Comparison of ENCODE assay signal across 11 cellular contexts in the genomic region with DNA sequence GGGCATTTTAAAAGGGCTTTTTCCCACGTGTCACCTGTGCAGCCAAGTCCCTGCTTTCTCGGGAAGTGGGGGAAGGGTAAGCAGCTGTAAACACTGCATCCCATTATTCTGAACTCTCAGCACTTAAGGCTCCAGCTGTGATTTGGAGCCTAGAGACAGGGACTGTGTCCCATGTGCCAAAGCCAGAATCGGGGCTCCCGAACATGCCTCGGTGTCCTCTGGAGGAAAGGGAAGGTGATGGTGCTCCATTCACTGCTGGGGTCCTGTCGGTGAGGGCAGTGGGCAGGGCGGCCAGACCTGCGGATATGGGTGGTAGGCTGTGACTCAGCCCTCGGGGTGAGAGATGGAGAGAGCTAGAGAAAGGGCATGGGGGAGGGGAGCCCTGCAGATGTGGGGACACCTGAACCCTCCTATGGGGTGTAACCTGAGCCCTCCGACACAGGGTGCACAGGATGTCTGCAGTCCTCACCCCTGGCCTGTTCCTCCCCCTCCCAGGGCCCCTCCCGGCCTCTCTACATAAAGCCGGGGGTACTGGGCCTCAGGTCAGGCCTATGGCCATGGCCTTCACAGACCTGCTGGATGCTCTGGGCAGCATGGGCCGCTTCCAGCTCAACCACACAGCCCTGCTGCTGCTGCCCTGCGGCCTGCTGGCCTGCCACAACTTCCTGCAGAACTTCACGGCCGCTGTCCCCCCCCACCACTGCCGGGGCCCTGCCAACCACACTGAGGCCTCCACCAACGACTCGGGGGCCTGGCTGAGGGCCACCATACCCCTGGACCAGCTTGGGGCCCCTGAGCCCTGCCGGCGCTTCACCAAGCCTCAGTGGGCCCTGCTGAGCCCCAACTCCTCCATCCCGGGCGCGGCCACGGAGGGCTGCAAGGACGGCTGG. TPM values are rescaled to one million over a fixed set of nuclear protein-coding genes. Genes with fewer than 3 reads are reported as not detected.
DNase-seq lines count a peak whose midpoint lies in the region; ATAC-seq, FAIRE-seq and TF ChIP-seq lines count a peak whose summit lies in the region.
"Had no signal": no experiment of that assay in that cellular context is flagged by ENCODE, and none has a peak within 500 bp of the region (broad histone marks: within the 10 kb centered on the region; RNA-seq: fewer than 3 reads in every experiment).

No MANE protein-coding gene starts in this region.

- no peaks in the 10 kb centered on the region for H3K79me2 ChIP-seq in GM12878 (ENCODE audit: control insufficient read depth, insufficient read depth, low read length)

- 30% methylated on average over 26 of the region's 26 CpGs for WGBS in GM12878 (ENCODE audit: insufficient coverage, insufficient replicate concordance, low lambda C conversion rate, missing lambda C conversion rate)

- DNase-seq in GF-D8 (lab: John Stamatoyannopoulos, UW) (peak; percentile 81), MV-4-11 (lab: John Stamatoyannopoulos, UW) (peak; percentile 73), GM12878 (ENCODE audit: low read depth, low spot score) (no peak), neural crest cell (ENCODE audit: low read depth, low spot score) (no peak), NCI-H2196 (lab: John Stamatoyannopoulos, UW; ENCODE audit: unreplicated experiment) (no peak)
- DNase-seq: HCEC 1CT, T1000 had no signal

- no TSS peak for BruUV-seq in GM12878 (replicated peaks; lab: Mats Ljungman, UMichigan)

- no peaks in the 10 kb centered on the region for H3K27me3 ChIP-seq in GM12878 (replicated peaks in 1 of 2; ENCODE audit: control insufficient read depth in 2 of 2, insufficient read depth in 2 of 2, low read length in 1 of 2)
- H3K27me3 ChIP-seq: sigmoid colon had no signal

- no peak for TF ChIP-seq CTCF in GM12878 (IDR thresholded peaks at IDR 0.05 in 2 of 3, conservative IDR thresholded peaks at IDR 0.05 in 1 of 3; ENCODE audit: control insufficient read depth in 2 of 3, extremely low read depth in 1 of 3, insufficient read depth in 1 of 3, low read depth in 3 of 3, low read length in 3 of 3)
- no peak for TF ChIP-seq CTCF in neural crest cell (conservative IDR thresholded peaks at IDR 0.05)

- RAD21 ChIA-PET in GM12878 (lab: Charles Lee; ENCODE audit: unreplicated experiment), result no interaction called here

- no peaks in the 10 kb centered on the region for H3K9me3 Mint-ChIP-seq in neural crest cell

- SMC1A ChIA-PET in GM12878 (lab: Charles Lee; ENCODE audit: uncharacterized antibody, unreplicated experiment), result interaction anchor here (0.7 kb wide), 1 partner anchor 138 kb away, joined by 3 read pairs; no protein-coding TSS in a partner anchor

- no peak overlapping the region for H3K27ac ChIP-seq in GM12878 (ENCODE audit: control insufficient read depth, insufficient read depth)
- H3K27ac ChIP-seq: sigmoid colon had no signal

- H3K27ac Mint-ChIP-seq in neural crest cell (ENCODE audit: unreplicated experiment), result peak overlapping the region; percentile 57

- ATAC-seq in GM12878, result peak; percentile 42
- no peak for ATAC-seq in GM19035 (IDR thresholded peaks at IDR 0.05; ENCODE audit: unreplicated experiment)
- ATAC-seq in GM19467 (IDR thresholded peaks at IDR 0.05; ENCODE audit: unreplicated experiment), result no peak

- H2AFZ ChIP-seq in GM12878 (ENCODE audit: control insufficient read depth, low read depth, low read length), result no peak overlapping the region

- POLR2A ChIA-PET in GM12878 (lab: Charles Lee), result interaction anchor here (0.5 kb wide), 1 partner anchor 89 kb away, joined by 4 read pairs; no protein-coding TSS in a partner anchor

- CTCF ChIA-PET in GM12878 (lab: Yijun Ruan, JAX), result interaction anchor here (1.1 kb wide), 1 partner anchor 138 kb away, joined by 4 read pairs; no protein-coding TSS in a partner anchor

- in situ Hi-C loops in GM12878 (cut with MboI), result no loop called here

- no peaks in the 10 kb centered on the region for H3K27me3 Mint-ChIP-seq in neural crest cell (ENCODE audit: low read depth)

- no peak for TF ChIP-seq POLR2A in GM12878 (IDR thresholded peaks at IDR 0.05; ENCODE audit: low read depth, low read length)

- no peaks in the 10 kb centered on the region for H3K36me3 Mint-ChIP-seq in neural crest cell (ENCODE audit: low read depth)

- peaks cover 0 to 7% of the 10 kb centered on the region in 2 experiments; a peak in 2 of 4 replicates for H3K36me3 ChIP-seq in GM12878 (ENCODE audit: control insufficient read depth in 2 of 2, insufficient read depth in 2 of 2, low read length in 1 of 2)

- no peak overlapping the region for H3K4me2 ChIP-seq in GM12878 (ENCODE audit: control insufficient read depth, insufficient read depth)

- H4K20me1 ChIP-seq in GM12878 (ENCODE audit: control insufficient read depth, insufficient read depth), result no peaks in the 10 kb centered on the region

- intact Hi-C loops in GM12878 (cut with micrococcal nuclease; ENCODE audit: unreplicated experiment), result no loop called here

- H3K4me3 ChIP-seq in GM12878, result no peak overlapping the region
- H3K4me3 ChIP-seq: sigmoid colon had no signal

- no peak overlapping the region for H3K4me3 Mint-ChIP-seq in neural crest cell
- H3K4me3 Mint-ChIP-seq: stimulated activated naive CD8-positive, alpha-beta T cell treated with anti-CD3 and anti-CD28 coated beads, Interleukin-15, Interleukin-2, amounts not matched to agents 100 ng/mL and 50 ng/mL, for 24 hours had no signal

- TF ChIP-seq RAD21 in GM12878 (IDR thresholded peaks at IDR 0.05; ENCODE audit: insufficient read depth, low read depth, low read length), result no peak

- FAIRE-seq in GM12878 (lab: Jason Lieb, UNC), result no peak

- H3K9ac ChIP-seq in GM12878 (ENCODE audit: control insufficient read depth, insufficient read depth, low read length), result no peak overlapping the region

- TF ChIP-seq EP300 in GM12878 (IDR thresholded peaks at IDR 0.05; ENCODE audit: borderline replicate concordance in 1 of 2, control insufficient read depth in 1 of 2, low read depth in 2 of 2, low read length in 2 of 2), result no peak

- no peaks in the 10 kb centered on the region for H3K9me3 ChIP-seq in GM12878 (replicated peaks; ENCODE audit: control insufficient read depth, insufficient read depth, low read length)
- H3K9me3 ChIP-seq: sigmoid colon had no signal

- H3K4me1 ChIP-seq in GM12878 (ENCODE audit: control insufficient read depth, insufficient read depth, low read length), result peaks cover 7% of the 10 kb centered on the region
- H3K4me1 ChIP-seq: sigmoid colon had no signal

- H3K4me1 Mint-ChIP-seq in neural crest cell, result peaks cover 7% of the 10 kb centered on the region

RNA-seq across cellular contexts. Expression of gene CAPN1, which starts 31.8 kb away (rescaled TPM):
- total RNA-seq in GM12878 (2013; cell fraction: nucleolus; rRNA removed), result 125 and 149 TPM in 2 replicates
- total RNA-seq in GM12878 (2014; rRNA removed) (67.1 and 78.0 TPM in 2 replicates), GM12878 (2014; rRNA removed; fragmentation: Illumina TruSeq; extraction: Trizol) (27.4 and 33.0 TPM in 2 replicates), GM12878 (2021) (167 and 186 TPM in 2 replicates), neural crest cell (43.4 and 48.4 TPM in 2 replicates)
- polyA plus RNA-seq in GM12878 (2011; ENCODE audit: low read depth), result 43.2 TPM
- polyA plus RNA-seq in GM12878 (2011; rRNA removed) (24.2 and 68.4 TPM in 2 replicates), GM12878 (2014; fragmentation: Illumina TruSeq; extraction: Trizol) (23.6 and 76.6 TPM in 2 replicates), GM12878 (2014; fragmentation: Nextera tagmentation; extraction: Ambion mirVana) (1 to 10 TPM; 2.2 to 7.9 TPM), GM12878 (2014; rRNA removed) (100 and 112 TPM in 2 replicates), GM12878 (2016; fragmentation: Nextera tagmentation; extraction: Ambion mirVana) (100 to 1,000 TPM; 103 to 104 TPM)
- 53.2 and 60.8 TPM in 2 replicates for polyA plus RNA-seq in GM12878 (2011; cell fraction: cytosol; rRNA removed)
- polyA plus RNA-seq in GM12878 (2011; cell fraction: nucleus; rRNA removed), result 254 and 282 TPM in 2 replicates
- polyA plus RNA-seq in GM12878 (2012), result 81.0 and 82.7 TPM in 2 replicates
- 51.0 and 81.0 TPM in 2 replicates for polyA minus RNA-seq in GM12878 (2011; rRNA and poly(A)+ RNA removed)
- 38.8 and 42.7 TPM in 2 replicates for polyA minus RNA-seq in GM12878 (2011; cell fraction: cytosol; rRNA and poly(A)+ RNA removed)
- 42.9 and 65.4 TPM in 2 replicates for polyA minus RNA-seq in GM12878 (2011; cell fraction: nucleus; rRNA and poly(A)+ RNA removed)

RNA-seq across cellular contexts. Expression of gene SPDYC, which starts 43.5 kb away (rescaled TPM):
- not detected in 2 replicates for total RNA-seq in GM12878 (2013; cell fraction: nucleolus; rRNA removed)
- total RNA-seq in GM12878 (2014; rRNA removed) (not detected in 2 replicates), GM12878 (2014; rRNA removed; fragmentation: Illumina TruSeq; extraction: Trizol) (not detected in 2 replicates), GM12878 (2021) (not detected in 2 replicates), neural crest cell (not detected in 2 replicates)
- polyA plus RNA-seq in GM12878 (2011; ENCODE audit: low read depth), result not detected
- polyA plus RNA-seq in GM12878 (2011; rRNA removed) (not detected in 2 replicates), GM12878 (2014; fragmentation: Illumina TruSeq; extraction: Trizol) (not detected in 2 replicates), GM12878 (2014; fragmentation: Nextera tagmentation; extraction: Ambion mirVana) (not detected), GM12878 (2014; rRNA removed) (not detected in 2 replicates), GM12878 (2016; fragmentation: Nextera tagmentation; extraction: Ambion mirVana) (not detected)
- polyA plus RNA-seq in GM12878 (2011; cell fraction: cytosol; rRNA removed), result not detected in 2 replicates
- not detected in 2 replicates for polyA plus RNA-seq in GM12878 (2011; cell fraction: nucleus; rRNA removed)
- not detected in 2 replicates for polyA plus RNA-seq in GM12878 (2012)
- not detected in 2 replicates for polyA minus RNA-seq in GM12878 (2011; rRNA and poly(A)+ RNA removed)
- not detected in 2 replicates for polyA minus RNA-seq in GM12878 (2011; cell fraction: cytosol; rRNA and poly(A)+ RNA removed)
- not detected in 2 replicates for polyA minus RNA-seq in GM12878 (2011; cell fraction: nucleus; rRNA and poly(A)+ RNA removed)
- total RNA-seq: sigmoid colon had no signal
- polyA plus RNA-seq: sigmoid colon had no signal

RNA-seq across cellular contexts. Expression of gene POLA2, which starts 48.2 kb away (rescaled TPM):
- 81.0 and 93.1 TPM in 2 replicates for total RNA-seq in GM12878 (2013; cell fraction: nucleolus; rRNA removed)
- 53.8 and 56.5 TPM in 2 replicates for total RNA-seq in GM12878 (2014; rRNA removed)
- total RNA-seq in GM12878 (2014; rRNA removed; fragmentation: Illumina TruSeq; extraction: Trizol), result 53.4 and 55.5 TPM in 2 replicates
- total RNA-seq in GM12878 (2021), result 46.2 and 49.5 TPM in 2 replicates
- polyA plus RNA-seq in GM12878 (2011; ENCODE audit: low read depth), result 11.7 TPM
- polyA plus RNA-seq in GM12878 (2011; rRNA removed), result 75.3 and 93.0 TPM in 2 replicates
- polyA plus RNA-seq in GM12878 (2011; cell fraction: cytosol; rRNA removed), result 76.4 and 81.2 TPM in 2 replicates
- 87.8 and 107 TPM in 2 replicates for polyA plus RNA-seq in GM12878 (2011; cell fraction: nucleus; rRNA removed)
- 22.4 and 27.2 TPM in 2 replicates for polyA plus RNA-seq in GM12878 (2012)
- polyA plus RNA-seq in GM12878 (2014; fragmentation: Illumina TruSeq; extraction: Trizol), result 121 and 146 TPM in 2 replicates
- polyA plus RNA-seq in GM12878 (2014; fragmentation: Nextera tagmentation; extraction: Ambion mirVana), result 1 to 10 TPM; 4.2 to 8.7 TPM
- polyA plus RNA-seq in GM12878 (2014; rRNA removed), result 55.8 and 56.3 TPM in 2 replicates
- 100 to 1,000 TPM; 112 to 115 TPM for polyA plus RNA-seq in GM12878 (2016; fragmentation: Nextera tagmentation; extraction: Ambion mirVana)
- 89.5 and 104 TPM in 2 replicates for polyA minus RNA-seq in GM12878 (2011; rRNA and poly(A)+ RNA removed)
- 20.0 and 23.6 TPM in 2 replicates for polyA minus RNA-seq in GM12878 (2011; cell fraction: cytosol; rRNA and poly(A)+ RNA removed)
- 37.4 and 51.2 TPM in 2 replicates for polyA minus RNA-seq in GM12878 (2011; cell fraction: nucleus; rRNA and poly(A)+ RNA removed)
- total RNA-seq in neural crest cell, result 63.7 and 66.9 TPM in 2 replicates

Comparison
In these comparisons a context has a peak if more than half of its experiments do, and no peak if none do; other contexts are left out.
1. DNase-seq: peak in GF-D8 (single experiment) and MV-4-11 (single experiment); none in GM12878 (single experiment), neural crest cell (single experiment) and NCI-H2196 (single experiment).